ENCODE assay signal across 11 cellular contexts in genomic region chr5:67065237-67065636, GRCh38.
A peak's percentile ranks its signal among the peaks of the same experiment; 100 is the strongest.
DNase-seq lines count a peak whose midpoint lies in the region; ATAC-seq and TF ChIP-seq lines count a peak whose summit lies in the region.
"Had no signal": no experiment of that assay in that cellular context is flagged by ENCODE, and none has a peak within 500 bp of the region (broad histone marks: within the 10 kb centered on the region; RNA-seq: fewer than 3 reads in every experiment).

No MANE protein-coding gene starts in this region.

- H3K27ac ChIP-seq in mesodermal cell (ENCODE audit: low read depth, low read length, severe bottlenecking) (peak overlapping the region; percentile 12), left lung (peak overlapping the region in 1 of 2 donors; percentile 1), ovary (no peak overlapping the region)
- H3K27ac ChIP-seq: left ventricle myocardium inferior, upper lobe of right lung had no signal

- no peak for TF ChIP-seq POLR2A in ovary (IDR thresholded peaks at IDR 0.05)

- H3K4me3 ChIP-seq in mesodermal cell (ENCODE audit: extremely low read depth, insufficient read depth, low read length, poor library complexity, severe bottlenecking) (no peak overlapping the region), foreskin fibroblast (ENCODE audit: low read depth in 1 of 2, low read length in 2 of 2) (no peak overlapping the region), left lung (no peak overlapping the region), ovary (no peak overlapping the region)
- H3K4me3 ChIP-seq: GM23338, left ventricle myocardium inferior, upper lobe of right lung had no signal

- H3K9me3 ChIP-seq in mesodermal cell (ENCODE audit: control insufficient read depth, low read length): no peaks in the 10 kb centered on the region
- H3K9me3 ChIP-seq in left lung: no peaks in the 10 kb centered on the region
- no peaks in the 10 kb centered on the region for H3K9me3 ChIP-seq in ovary
- H3K9me3 ChIP-seq: left ventricle myocardium inferior, upper lobe of right lung had no signal

- H3K4me1 ChIP-seq in mesodermal cell (ENCODE audit: control insufficient read depth, insufficient read depth, low read length, poor library complexity, severe bottlenecking) (peaks cover 2% of the 10 kb centered on the region), left lung (peaks cover 0 to 6% of the 10 kb centered on the region in 2 donors), ovary (ENCODE audit: insufficient read depth) (peaks cover 1% of the 10 kb centered on the region)
- H3K4me1 ChIP-seq: upper lobe of right lung had no signal

- no peaks in the 10 kb centered on the region for H3K36me3 ChIP-seq in mesodermal cell (ENCODE audit: control insufficient read depth, insufficient read depth, low read length)
- no peaks in the 10 kb centered on the region for H3K36me3 ChIP-seq in left lung
- no peaks in the 10 kb centered on the region for H3K36me3 ChIP-seq in ovary
- H3K36me3 ChIP-seq: left ventricle myocardium inferior, upper lobe of right lung had no signal

- WGBS in mesodermal cell (ENCODE audit: insufficient coverage in 2 of 2), 2 experiments: 75 to 83% methylated on average over 1 to 3 of the region's 4 CpGs
- WGBS in ovary, 3 donors: 94 to 96% (median 95%) methylated on average over 4 of the region's 4 CpGs

- intact Hi-C loops in left lung (cut with DNase I) (no loop called here), ovary (cut with DNase I) (no loop called here)

- in situ Hi-C loops in GM13976 (cut with MboI; ENCODE audit: low sequenced_read_pairs, unreplicated experiment): no loop called here

- no peak for ATAC-seq in left lung
- ATAC-seq: GM23338, upper lobe of right lung had no signal

- no peaks in the 10 kb centered on the region for H3K27me3 ChIP-seq in left lung
- H3K27me3 ChIP-seq in ovary: no peaks in the 10 kb centered on the region
- H3K27me3 ChIP-seq: upper lobe of right lung had no signal

- TF ChIP-seq CTCF in GM13976 (IDR thresholded peaks at IDR 0.05; ENCODE audit: borderline replicate concordance, control extremely low read depth, extremely low read depth, insufficient read depth, missing control alignments): no peak
- no peak for TF ChIP-seq CTCF in foreskin fibroblast (IDR thresholded peaks at IDR 0.05; ENCODE audit: low read depth, low read length)
- no peak for TF ChIP-seq CTCF in left lung (IDR thresholded peaks at IDR 0.05)
- TF ChIP-seq CTCF in ovary (IDR thresholded peaks at IDR 0.05): no peak

- DNase-seq in NCI-H1417 (lab: John Stamatoyannopoulos, UW) (peak; percentile 27 to 65 (median 62)), NCI-H1417 treated with DMSO at 0.1 percent for 48 hours (lab: John Stamatoyannopoulos, UW) (no peak), GM13976 (ENCODE audit: low spot score) (peak; percentile 9), NCI-H69 (lab: John Stamatoyannopoulos, UW) (peak; percentile 73), foreskin fibroblast (no peak), left lung (no peak), ovary (no peak)
- DNase-seq: left ventricle myocardium inferior, upper lobe of right lung had no signal

- TF ChIP-seq EP300 in ovary (IDR thresholded peaks at IDR 0.05): no peak

Comparison
In these comparisons a context has a peak if more than half of its experiments do, and no peak if none do; other contexts are left out.
1. DNase-seq: peak in NCI-H1417 (3 of 3), GM13976 (single experiment) and NCI-H69 (single experiment); none in NCI-H1417 treated with DMSO at 0.1 percent for 48 hours (single experiment), foreskin fibroblast (0 of 2), left lung (0 of 2) and ovary (0 of 5).